9 cellular contexts compared by ENCODE assay signal in genomic region chr11:12556788-12557384, GRCh38.
A peak's percentile ranks its signal among the peaks of the same experiment; 100 is the strongest.
DNase-seq lines count a peak whose midpoint lies in the region; ATAC-seq and TF ChIP-seq lines count a peak whose summit lies in the region.
"Had no signal": no experiment of that assay in that cellular context is flagged by ENCODE, and none has a peak within 500 bp of the region (broad histone marks: within the 10 kb centered on the region; RNA-seq: fewer than 3 reads in every experiment).

No MANE protein-coding gene starts in this region.

- peak overlapping the region; percentile 76; the same call in 1 of the 2 replicates for H3K27ac Mint-ChIP-seq in WTC11
- H3K27ac Mint-ChIP-seq: IgD-negative memory B cell had no signal

- intact Hi-C loops in cardiac septum (cut with DNase I) = loop anchor here (10.0 kb wide), 1 partner anchor 142 kb away; no protein-coding TSS in a partner anchor

- H3K4me1 Mint-ChIP-seq in WTC11 = peaks cover 24% of the 10 kb centered on the region
- H3K4me1 Mint-ChIP-seq: IgD-negative memory B cell had no signal

- POLR2A ChIA-PET in WTC11 (lab: Charles Lee) = interaction anchor here (0.5 to 0.6 kb wide), 2 partner anchors 271 to 1063 kb away, joined by 3 read pairs; no protein-coding TSS in a partner anchor

- H3K36me3 Mint-ChIP-seq in WTC11 = no peaks in the 10 kb centered on the region
- H3K36me3 Mint-ChIP-seq: IgD-negative memory B cell had no signal

- TF ChIP-seq CTCF in WTC11 (IDR thresholded peaks at IDR 0.05) = no peak

- in situ Hi-C loops in G401 (cut with HindIII; ENCODE audit: low sequenced_read_pairs) = no loop called here

- CTCF ChIA-PET in WTC11 (lab: Charles Lee) = interaction anchor here (0.5 to 2.0 kb wide), 7 partner anchors 44 to 454 kb away, joined by 3 to 7 read pairs (median 4); no protein-coding TSS in a partner anchor

- peak; percentile 97 for ATAC-seq in WTC11
- no peak for ATAC-seq in HG03175 (IDR thresholded peaks at IDR 0.05; ENCODE audit: unreplicated experiment)
- ATAC-seq in HG03565 (IDR thresholded peaks at IDR 0.05; ENCODE audit: unreplicated experiment) = no peak

- DNase-seq in G401 (ENCODE audit: low spot score) = peak; percentile 56
- DNase-seq in WTC11 (ENCODE audit: low spot score) = peak; percentile 63
- peak; percentile 88 for DNase-seq in cardiac septum (ENCODE audit: low spot score)
- DNase-seq in pons (ENCODE audit: low spot score) = peak; percentile 32
- DNase-seq in NAMALWA (ENCODE audit: low spot score) = no peak
- DNase-seq in 8988T = no peak

- peaks cover 17% of the 10 kb centered on the region for H3K9me3 Mint-ChIP-seq in WTC11

- no peak overlapping the region for H3K4me3 Mint-ChIP-seq in WTC11
- H3K4me3 Mint-ChIP-seq: IgD-negative memory B cell had no signal

- peaks cover 2% of the 10 kb centered on the region for H3K27me3 Mint-ChIP-seq in WTC11 (ENCODE audit: low read depth)

TF ChIP-seq in WTC11, 78 proteins besides CTCF, POLR2A, EP300 and RAD21:
- TF ChIP-seq TEAD1 (CRISPR knock-in tag; IDR thresholded peaks at IDR 0.05) = peak; percentile 46; the same call in 1 of the 2 replicates
- TF ChIP-seq, protein P1, sequence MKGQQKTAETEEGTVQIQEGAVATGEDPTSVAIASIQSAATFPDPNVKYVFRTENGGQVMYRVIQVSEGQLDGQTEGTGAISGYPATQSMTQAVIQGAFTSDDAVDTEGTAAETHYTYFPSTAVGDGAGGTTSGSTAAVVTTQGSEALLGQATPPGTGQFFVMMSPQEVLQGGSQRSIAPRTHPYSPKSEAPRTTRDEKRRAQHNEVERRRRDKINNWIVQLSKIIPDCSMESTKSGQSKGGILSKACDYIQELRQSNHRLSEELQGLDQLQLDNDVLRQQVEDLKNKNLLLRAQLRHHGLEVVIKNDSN (CRISPR knock-in tag; IDR thresholded peaks at IDR 0.05) = no peak

Comparison
In these comparisons a context has a peak if more than half of its experiments do, and no peak if none do; other contexts are left out.
1. DNase-seq: peak in G401 (single experiment), WTC11 (single experiment), cardiac septum (single experiment) and pons (single experiment); none in NAMALWA (single experiment) and 8988T (single experiment).